ENCODE assay signal across 8 cellular contexts in the genomic region with DNA sequence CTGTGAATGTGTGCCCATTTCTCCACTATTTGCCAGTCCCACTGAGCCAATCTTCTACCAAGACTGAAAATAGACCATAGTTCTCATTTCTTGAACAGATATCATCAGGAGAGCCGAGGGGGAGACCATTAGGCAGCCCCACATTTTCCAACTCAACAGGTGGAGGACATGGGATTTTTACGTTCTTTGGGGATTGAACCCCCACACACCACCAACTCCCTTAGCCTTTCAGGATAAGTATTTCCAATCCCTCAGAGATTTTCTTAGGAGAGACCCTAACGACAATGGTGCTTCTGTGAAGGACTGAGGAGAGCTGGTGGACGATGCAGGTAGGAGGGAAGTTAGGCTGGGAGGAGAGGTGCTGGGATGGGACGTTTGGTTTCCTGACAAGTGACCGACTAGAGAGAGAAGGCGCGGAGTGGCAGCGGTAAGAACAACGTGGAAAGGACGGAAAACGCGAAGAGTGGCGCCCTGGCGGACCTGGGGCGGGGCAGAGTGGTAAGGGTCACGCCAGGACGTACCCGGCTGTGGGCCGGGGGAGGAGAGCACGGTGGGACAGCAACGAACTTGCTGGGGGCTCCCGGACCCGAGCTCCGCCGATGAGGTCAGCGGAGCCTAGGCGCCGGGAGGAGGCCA. TPM values are rescaled to one million over a fixed set of nuclear protein-coding genes. Genes with fewer than 3 reads are reported as not detected.
DNase-seq lines count a peak whose midpoint lies in the region; ATAC-seq and TF ChIP-seq lines count a peak whose summit lies in the region.

No MANE protein-coding gene starts in this region.

- no peak overlapping the region for H2AK5ac ChIP-seq in neuronal stem cell (ENCODE audit: low read depth, low read length)

- ATAC-seq in HG03460 (IDR thresholded peaks at IDR 0.05; ENCODE audit: unreplicated experiment) = no peak

- WGBS in esophagus muscularis mucosa = 7% methylated on average over 29 of the region's 29 CpGs
- WGBS in neuronal stem cell (ENCODE audit: extremely low coverage in 2 of 2, insufficient read length in 2 of 2, insufficient replicate concordance in 1 of 2), 2 donors = no CpG with 5 or more reads among the region's 29 CpGs

- H2AFZ ChIP-seq in neuronal stem cell (ENCODE audit: low read length) = peak overlapping the region; percentile 100

- CTCF ChIA-PET in CD8-positive, alpha-beta memory T cell (lab: Charles Lee) = no interaction called here
- CTCF ChIA-PET in RWPE1 (lab: Yijun Ruan, JAX) = interaction anchor here (0.5 to 0.7 kb wide), 4 partner anchors 597 to 1394 kb away, joined by 3 read pairs; no protein-coding TSS in a partner anchor

- peak overlapping the region; percentile 71 for H3K9ac ChIP-seq in neuronal stem cell (ENCODE audit: low read depth, low read length, poor library complexity)

- no peak overlapping the region for H2BK120ac ChIP-seq in neuronal stem cell (ENCODE audit: low read depth, low read length)

- H2BK12ac ChIP-seq in neuronal stem cell (ENCODE audit: low read length) = no peak overlapping the region

- H3K4me3 ChIP-seq in CD8-positive, alpha-beta memory T cell (ENCODE audit: low read length) = no peak overlapping the region
- peak overlapping the region; percentile 67 to 86 (median 74) for H3K4me3 ChIP-seq in esophagus muscularis mucosa
- peak overlapping the region; percentile 59 to 85 for H3K4me3 ChIP-seq in neuronal stem cell (ENCODE audit: low read length in 2 of 2)

- H3K18ac ChIP-seq in neuronal stem cell (ENCODE audit: low read length) = peak overlapping the region; percentile 69

- no peaks in the 10 kb centered on the region for H3K36me3 ChIP-seq in CD8-positive, alpha-beta memory T cell (ENCODE audit: insufficient read depth, low read length)
- H3K36me3 ChIP-seq in esophagus muscularis mucosa (no peaks in the 10 kb centered on the region), neuronal stem cell (replicated peaks in 1 of 2; ENCODE audit: control insufficient read depth in 2 of 2, insufficient read depth in 2 of 2, low read length in 2 of 2) (no peaks in the 10 kb centered on the region)

- no peak overlapping the region for H3K4ac ChIP-seq in neuronal stem cell (ENCODE audit: low read length)

- peak overlapping the region; percentile 43 for H3K23ac ChIP-seq in neuronal stem cell (ENCODE audit: low read depth, low read length, poor library complexity)

- intact Hi-C loops in esophagus muscularis mucosa (cut with DNase I) = loop anchor here (10.0 kb wide), 2 partner anchors 1201 to 1511 kb away; no protein-coding TSS in a partner anchor

- peaks cover 4% of the 10 kb centered on the region for H3K27me3 ChIP-seq in CD8-positive, alpha-beta memory T cell (ENCODE audit: insufficient read depth, low read length, poor library complexity, severe bottlenecking)
- H3K27me3 ChIP-seq in esophagus muscularis mucosa (peaks cover 4 to 28% (median 13%) of the 10 kb centered on the region in 4 donors), neuronal stem cell (ENCODE audit: control insufficient read depth in 3 of 3, insufficient read depth in 3 of 3, low read depth in 1 of 3, low read length in 3 of 3) (peaks cover 3 to 49% (median 23%) of the 10 kb centered on the region in 3 experiments)

- H3K9me3 Mint-ChIP-seq in CD8-positive, alpha-beta memory T cell = peaks cover 0 to 6% (median 4%) of the 10 kb centered on the region in 5 donors

- H3K27ac ChIP-seq in CD8-positive, alpha-beta memory T cell (ENCODE audit: low read depth, low read length) = no peak overlapping the region
- H3K27ac ChIP-seq in RWPE1 = peak overlapping the region; percentile 17; the same call in 1 of the 2 replicates
- peak overlapping the region; percentile 74 to 81 (median 78) for H3K27ac ChIP-seq in esophagus muscularis mucosa (replicated peaks in 1 of 4)
- H3K27ac ChIP-seq in neuronal stem cell (replicated peaks; ENCODE audit: low read length) = no peak overlapping the region

- no peak overlapping the region for H4K91ac ChIP-seq in neuronal stem cell (ENCODE audit: low read depth, low read length, poor library complexity)

- H3K4me1 ChIP-seq in CD8-positive, alpha-beta memory T cell (ENCODE audit: insufficient read depth, low read length) = no peaks in the 10 kb centered on the region
- H3K4me1 ChIP-seq in esophagus muscularis mucosa (peaks cover 14 to 30% (median 25%) of the 10 kb centered on the region in 4 donors), neuronal stem cell (ENCODE audit: control insufficient read depth in 2 of 2, insufficient read depth in 1 of 2, low read depth in 1 of 2, low read length in 2 of 2) (peaks cover 7 to 10% of the 10 kb centered on the region in 2 donors)

- no peaks in the 10 kb centered on the region for H3K9me3 ChIP-seq in CD8-positive, alpha-beta memory T cell (ENCODE audit: low read length)
- H3K9me3 ChIP-seq in esophagus muscularis mucosa (no peaks in the 10 kb centered on the region), neuronal stem cell (replicated peaks in 1 of 2; ENCODE audit: control insufficient read depth in 2 of 2, insufficient read depth in 1 of 2, low read depth in 1 of 2, low read length in 2 of 2) (no peaks in the 10 kb centered on the region)

- POLR2A ChIA-PET in CD8-positive, alpha-beta memory T cell (lab: Charles Lee) = no interaction called here
- POLR2A ChIA-PET in RWPE1 (lab: Yijun Ruan, JAX; ENCODE audit: low non-redundant PET) = no interaction called here

- peak overlapping the region; percentile 75 for H2BK5ac ChIP-seq in neuronal stem cell (ENCODE audit: low read length)

- H3K79me1 ChIP-seq in neuronal stem cell (ENCODE audit: low read depth, low read length) = no peaks in the 10 kb centered on the region

- TF ChIP-seq EP300 in esophagus muscularis mucosa (IDR thresholded peaks at IDR 0.05) = no peak

- peak overlapping the region; percentile 52 for H4K8ac ChIP-seq in neuronal stem cell (ENCODE audit: low read depth, low read length)

- H3K14ac ChIP-seq in neuronal stem cell (ENCODE audit: low read length) = no peak overlapping the region

- in situ Hi-C loops in GM13976 (cut with MboI; ENCODE audit: low sequenced_read_pairs, unreplicated experiment) = no loop called here

- peak overlapping the region; percentile 59 for H3K4me2 ChIP-seq in neuronal stem cell (ENCODE audit: insufficient read depth, low read length, poor library complexity, severe bottlenecking)

- peaks cover 0 to 3% (median 0%) of the 10 kb centered on the region in 3 donors for H3K36me3 Mint-ChIP-seq in CD8-positive, alpha-beta memory T cell

- H3K4me3 Mint-ChIP-seq in CD8-positive, alpha-beta memory T cell = peak overlapping the region; percentile 61 to 90 (median 78)

- peak overlapping the region in 1 of 8 donors; percentile 67 for H3K27ac Mint-ChIP-seq in CD8-positive, alpha-beta memory T cell

- peaks cover 25 to 46% of the 10 kb centered on the region in 2 donors for H3K27me3 Mint-ChIP-seq in CD8-positive, alpha-beta memory T cell

- peak overlapping the region; percentile 44 for H2BK15ac ChIP-seq in neuronal stem cell (ENCODE audit: low read length)

- H3K4me1 Mint-ChIP-seq in CD8-positive, alpha-beta memory T cell = peaks cover 13 to 22% (median 21%) of the 10 kb centered on the region in 3 donors

- no peak for TF ChIP-seq POLR2A in esophagus muscularis mucosa (IDR thresholded peaks at IDR 0.05; ENCODE audit: low read depth)

- no peak for DNase-seq in CD8-positive, alpha-beta memory T cell
- DNase-seq in RWPE1 (ENCODE audit: low spot score) (no peak), esophagus muscularis mucosa (ENCODE audit: extremely low spot score) (no peak), neuronal stem cell (ENCODE audit: low spot score) (no peak), middle frontal gyrus (ENCODE audit: extremely low spot score, low spot score) (no peak), GM13976 (ENCODE audit: low spot score) (no peak), NOMO-1 treated with dmso at 0.1 percent for 144 hours (lab: John Stamatoyannopoulos, UW; ENCODE audit: unreplicated experiment) (no peak)

- TF ChIP-seq CTCF in RWPE1 (conservative IDR thresholded peaks at IDR 0.05; ENCODE audit: low read depth) = no peak
- TF ChIP-seq CTCF in esophagus muscularis mucosa (IDR thresholded peaks at IDR 0.05) = no peak
- TF ChIP-seq CTCF in GM13976 (IDR thresholded peaks at IDR 0.05; ENCODE audit: borderline replicate concordance, control extremely low read depth, extremely low read depth, insufficient read depth, missing control alignments) = no peak

RNA-seq across cellular contexts. Expression of gene CHSY3, which starts 0.7 kb away (rescaled TPM):
- total RNA-seq in CD8-positive, alpha-beta memory T cell = not detected
- polyA plus RNA-seq in CD8-positive, alpha-beta memory T cell = not detected
- 1 to 10 TPM; 1.2 to 2.1 (median 1.7) TPM for total RNA-seq in esophagus muscularis mucosa
- polyA plus RNA-seq in neuronal stem cell (2013, experiment 1 of 2) = 0.43 TPM
- 0.35 TPM for polyA plus RNA-seq in neuronal stem cell (2013, experiment 2 of 2)

Comparison
In these comparisons a context has a peak if more than half of its experiments do, and no peak if none do; other contexts are left out.
1. H3K27ac ChIP-seq: peak in RWPE1 (single experiment) and esophagus muscularis mucosa (4 of 4); none in CD8-positive, alpha-beta memory T cell (single experiment) and neuronal stem cell (single experiment).